In the genomic region with DNA sequence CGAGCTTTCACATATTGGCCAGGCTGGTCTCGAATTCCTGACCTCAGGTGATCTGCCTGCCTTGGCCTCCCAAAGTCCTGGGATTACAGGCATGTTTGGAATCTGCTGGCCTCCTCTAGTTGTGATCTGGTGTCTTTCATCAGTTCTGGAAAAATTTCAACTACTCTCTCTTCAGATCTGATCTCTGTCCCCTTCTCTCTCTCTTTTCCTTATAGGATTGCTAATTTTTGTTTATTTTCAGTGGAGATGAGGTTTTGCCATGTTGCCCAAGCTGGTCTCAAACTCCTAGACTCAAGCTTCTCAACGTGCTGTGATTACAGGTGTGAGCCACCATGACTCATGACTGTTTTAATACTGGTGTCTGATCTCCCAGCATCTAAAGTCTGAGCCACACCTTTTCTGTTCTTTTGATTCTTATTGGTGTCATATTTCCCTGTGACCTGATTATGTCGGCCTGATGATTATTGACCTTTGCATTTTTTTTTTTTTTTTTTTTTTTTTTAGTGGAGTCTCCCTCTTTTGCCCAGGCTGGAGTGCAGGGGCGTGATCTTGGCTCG, we compare ENCODE assay signal across 25 cellular contexts. TPM values are rescaled to one million over a fixed set of nuclear protein-coding genes. Genes with fewer than 3 reads are reported as not detected.
"Had no signal": no experiment of that assay in that cellular context is flagged by ENCODE, and none has a peak within 500 bp of the region (broad histone marks: within the 10 kb centered on the region; RNA-seq: fewer than 3 reads in every experiment).

No MANE protein-coding gene starts in this region.

- H3K36me3 ChIP-seq: colonic mucosa, gastrocnemius medialis, heart right ventricle, upper lobe of left lung had no signal

- H3K4me1 ChIP-seq: colonic mucosa, parathyroid adenoma, testis had no signal

- H3K36me3 Mint-ChIP-seq: activated CD4-positive, alpha-beta memory T cell treated with anti-CD3 and anti-CD28 coated beads for 36 hours; activated naive CD4-positive, alpha-beta T cell treated with anti-CD3 and anti-CD28 coated beads, Interleukin-2, amount 10 ng/mL, durations not matched to agents 7 days and 5 days; brain; natural killer cell treated with Interleukin-12 subunit alpha and Interleukin-12 subunit beta and Interleukin-15 and Interleukin-18, amount 100 ng/mL, for 72 hours; stimulated activated memory B cell treated with anti-CD40 and anti-IgM and Interleukin-4, amounts not matched to agents 10 μg/mL and 1 μg/mL and 100 μg/mL, for 72 hours had no signal

- H3K27ac ChIP-seq: colonic mucosa, gastrocnemius medialis, heart right ventricle, parathyroid adenoma, testis, upper lobe of left lung had no signal

- ATAC-seq: activated naive CD8-positive, alpha-beta T cell treated with anti-CD3 and anti-CD28 coated beads, Interleukin-2, amount 50 U/mL, for 24 hours; activated T-helper 17 cell treated with anti-CD3 and anti-CD28 coated beads, Interleukin-2, amount 50 U/mL, for 72 hours; gastrocnemius medialis; heart right ventricle; natural killer cell treated with Interleukin-12 subunit alpha and Interleukin-12 subunit beta and Interleukin-15 and Interleukin-18, amount 100 ng/mL, for 72 hours; sciatic nerve; stimulated activated memory B cell treated with anti-CD40 and anti-IgM and Interleukin-4, amounts not matched to agents 10 μg/mL and 1 μg/mL and 100 μg/mL, for 72 hours had no signal

- H3K9ac ChIP-seq: parathyroid adenoma had no signal

- H3K27ac Mint-ChIP-seq: activated CD4-positive, alpha-beta memory T cell treated with anti-CD3 and anti-CD28 coated beads for 36 hours; activated naive CD4-positive, alpha-beta T cell treated with anti-CD3 and anti-CD28 coated beads, Interleukin-2, amount 10 ng/mL, durations not matched to agents 7 days and 5 days; activated naive CD8-positive, alpha-beta T cell treated with anti-CD3 and anti-CD28 coated beads, Interleukin-2, amount 50 U/mL, for 24 hours; activated T-helper 17 cell treated with anti-CD3 and anti-CD28 coated beads, Interleukin-2, amount 50 U/mL, for 72 hours; endodermal cell; natural killer cell treated with Interleukin-12 subunit alpha and Interleukin-12 subunit beta and Interleukin-15 and Interleukin-18, amount 100 ng/mL, for 72 hours; stimulated activated memory B cell treated with anti-CD40 and anti-IgM and Interleukin-4, amounts not matched to agents 10 μg/mL and 1 μg/mL and 100 μg/mL, for 72 hours; T-helper 2 cell treated with Interferon-gamma antibody and Interleukin-4, amounts not matched to agents 5 μg/mL and 100 μg/mL, for 36 hours had no signal

- H3K9me3 Mint-ChIP-seq: activated CD4-positive, alpha-beta memory T cell treated with anti-CD3 and anti-CD28 coated beads for 36 hours; activated naive CD4-positive, alpha-beta T cell treated with anti-CD3 and anti-CD28 coated beads, Interleukin-2, amount 10 ng/mL, durations not matched to agents 7 days and 5 days; activated naive CD8-positive, alpha-beta T cell treated with anti-CD3 and anti-CD28 coated beads, Interleukin-2, amount 50 U/mL, for 24 hours; activated T-helper 17 cell treated with anti-CD3 and anti-CD28 coated beads, Interleukin-2, amount 50 U/mL, for 72 hours; brain; central memory CD8-positive, alpha-beta T cell; endodermal cell; natural killer cell treated with Interleukin-12 subunit alpha and Interleukin-12 subunit beta and Interleukin-15 and Interleukin-18, amount 100 ng/mL, for 72 hours; stimulated activated memory B cell treated with anti-CD40 and anti-IgM and Interleukin-4, amounts not matched to agents 10 μg/mL and 1 μg/mL and 100 μg/mL, for 72 hours; T-helper 2 cell treated with Interferon-gamma antibody and Interleukin-4, amounts not matched to agents 5 μg/mL and 100 μg/mL, for 36 hours had no signal

- H2AFZ ChIP-seq: parathyroid adenoma had no signal

- DNase-seq: activated CD4-positive, alpha-beta memory T cell treated with anti-CD3 and anti-CD28 coated beads for 36 hours; activated CD4-positive, alpha-beta T cell treated with anti-CD3 and anti-CD28 coated beads for 4 hours; activated naive CD4-positive, alpha-beta T cell treated with anti-CD3 and anti-CD28 coated beads, Interleukin-2, amount 10 ng/mL, durations not matched to agents 7 days and 5 days; activated naive CD8-positive, alpha-beta T cell treated with anti-CD3 and anti-CD28 coated beads, Interleukin-2, amount 50 U/mL, for 24 hours; activated T-cell treated with anti-CD3 and anti-CD28 coated beads, Interleukin-2, amount 50 U/mL, for 1 hour; anterior cingulate cortex; colonic mucosa; endodermal cell; erythroblast; gastrocnemius medialis; heart right ventricle; mesenchymal stem cell; stimulated activated CD4-positive, alpha-beta T cell treated with anti-CD3 and anti-CD28 coated beads, Interleukin-4, amount 100 ng/mL, for 4 hours; testis; upper lobe of left lung had no signal

- H3K27me3 ChIP-seq: colonic mucosa, gastrocnemius medialis, testis, upper lobe of left lung had no signal

- H3K9me3 ChIP-seq: colonic mucosa, gastrocnemius medialis, heart right ventricle, testis, upper lobe of left lung had no signal

- H3K79me2 ChIP-seq: parathyroid adenoma had no signal

- FAIRE-seq: TTC549 had no signal

- H3K4me3 Mint-ChIP-seq: activated CD4-positive, alpha-beta memory T cell treated with anti-CD3 and anti-CD28 coated beads for 36 hours; activated naive CD4-positive, alpha-beta T cell treated with anti-CD3 and anti-CD28 coated beads, Interleukin-2, amount 10 ng/mL, durations not matched to agents 7 days and 5 days; activated naive CD8-positive, alpha-beta T cell treated with anti-CD3 and anti-CD28 coated beads, Interleukin-2, amount 50 U/mL, for 24 hours; activated T-helper 17 cell treated with anti-CD3 and anti-CD28 coated beads, Interleukin-2, amount 50 U/mL, for 72 hours; brain; central memory CD8-positive, alpha-beta T cell; endodermal cell; natural killer cell treated with Interleukin-12 subunit alpha and Interleukin-12 subunit beta and Interleukin-15 and Interleukin-18, amount 100 ng/mL, for 72 hours; stimulated activated memory B cell treated with anti-CD40 and anti-IgM and Interleukin-4, amounts not matched to agents 10 μg/mL and 1 μg/mL and 100 μg/mL, for 72 hours; T-helper 2 cell treated with Interferon-gamma antibody and Interleukin-4, amounts not matched to agents 5 μg/mL and 100 μg/mL, for 36 hours had no signal

- H3K4me3 ChIP-seq: colonic mucosa, gastrocnemius medialis, heart right ventricle, testis, upper lobe of left lung had no signal

RNA-seq across cellular contexts. Expression of a gene that starts 10.4 kb away (rescaled TPM):
- total RNA-seq: activated CD4-positive, alpha-beta memory T cell treated with anti-CD3 and anti-CD28 coated beads for 36 hours; activated T-helper 17 cell treated with anti-CD3 and anti-CD28 coated beads, Interleukin-2, amount 50 U/mL, for 72 hours; colonic mucosa; endodermal cell; gastrocnemius medialis; heart right ventricle; liver; natural killer cell treated with Interleukin-12 subunit alpha and Interleukin-12 subunit beta and Interleukin-15 and Interleukin-18, amount 100 ng/mL, for 72 hours; sciatic nerve; upper lobe of left lung had no signal

RNA-seq across cellular contexts. Expression of a gene that starts 48.7 kb away (rescaled TPM):
- total RNA-seq: activated CD4-positive, alpha-beta memory T cell treated with anti-CD3 and anti-CD28 coated beads for 36 hours; natural killer cell treated with Interleukin-12 subunit alpha and Interleukin-12 subunit beta and Interleukin-15 and Interleukin-18, amount 100 ng/mL, for 72 hours had no signal
